22 cellular contexts compared by ENCODE assay signal in genomic region chr6:125981566-125982185, GRCh38. TPM values are rescaled to one million over a fixed set of nuclear protein-coding genes. Genes with fewer than 3 reads are reported as not detected.
DNase-seq lines count a peak whose midpoint lies in the region; ATAC-seq, FAIRE-seq and TF ChIP-seq lines count a peak whose summit lies in the region.
"Had no signal": no experiment of that assay in that cellular context is flagged by ENCODE, and none has a peak within 500 bp of the region (broad histone marks: within the 10 kb centered on the region; RNA-seq: fewer than 3 reads in every experiment).

No MANE protein-coding gene starts in this region.

- FAIRE-seq in HepG2 (lab: Jason Lieb, UNC) (no peak), pancreas (lab: Jason Lieb, UNC) (no peak)
- FAIRE-seq: A204.1, G401.6, GM12892, H1 had no signal

- DNase-seq in HepG2 (ENCODE audit: low spot score) (no peak), MV-4-11 (lab: John Stamatoyannopoulos, UW) (peak; percentile 16), foreskin fibroblast (peak; percentile 4 to 20), smooth muscle cell (lab: John Stamatoyannopoulos, UW; ENCODE audit: unreplicated experiment) (no peak), pancreas (no peak)
- DNase-seq in stimulated activated CD8-positive, alpha-beta memory T cell treated with anti-CD3 and anti-CD28 coated beads, Interleukin-4, amount 100 ng/mL, for 48 hours: no peak
- DNase-seq: Caco-2; CD4-positive, CD25-positive, alpha-beta regulatory T cell; CD8-positive, alpha-beta T cell; DMS153; DND-41; H9 had no signal

- intact Hi-C loops in HepG2 (cut with micrococcal nuclease; ENCODE audit: unreplicated experiment) (no loop called here), pancreas (cut with DNase I) (no loop called here)

- no peak overlapping the region for H2AFZ ChIP-seq in HepG2 (ENCODE audit: low read length)
- H2AFZ ChIP-seq in smooth muscle cell (ENCODE audit: low read depth): no peak overlapping the region

- BruUV-seq in HepG2 (replicated peaks; lab: Mats Ljungman, UMichigan): no TSS peak

- peaks cover 6 to 28% (median 20%) of the 10 kb centered on the region in 4 donors for H3K4me1 ChIP-seq in liver (ENCODE audit: control insufficient read depth in 4 of 4, insufficient read depth in 4 of 4, low read length in 3 of 4)
- peaks cover 17% of the 10 kb centered on the region for H3K4me1 ChIP-seq in HepG2 (ENCODE audit: insufficient read depth, low read length)
- peaks cover 22% of the 10 kb centered on the region for H3K4me1 ChIP-seq in smooth muscle cell (ENCODE audit: low read depth)
- peaks cover 0 to 6% (median 6%) of the 10 kb centered on the region in 3 donors for H3K4me1 ChIP-seq in pancreas

- peaks cover 10% of the 10 kb centered on the region for H3K79me2 ChIP-seq in HepG2 (ENCODE audit: insufficient read depth, low read length)
- H3K79me2 ChIP-seq in smooth muscle cell (ENCODE audit: low read depth): peaks cover 8% of the 10 kb centered on the region

- TF ChIP-seq RAD21 in liver (IDR thresholded peaks at IDR 0.05) (peak in 1 of 2 donors; percentile 10), HepG2 (CRISPR knock-in tag; IDR thresholded peaks at IDR 0.05) (no peak)

- peak overlapping the region in 1 of 2 donors; percentile 1 for H3K27ac ChIP-seq in liver (ENCODE audit: low read depth in 1 of 2, low read length in 2 of 2)
- H3K27ac ChIP-seq in HepG2 (ENCODE audit: extremely low read length, insufficient read depth, low read length): no peak overlapping the region
- peak overlapping the region; percentile 8 for H3K27ac ChIP-seq in smooth muscle cell (ENCODE audit: low read depth)
- H3K27ac ChIP-seq in pancreas: no peak overlapping the region
- H3K27ac ChIP-seq: 22Rv1, BLaER1, C4-2B had no signal

- TF ChIP-seq POLR2A in HepG2 (IDR thresholded peaks at IDR 0.05; ENCODE audit: insufficient read depth in 1 of 2, low read depth in 2 of 2, low read length in 2 of 2): no peak

- POLR2A ChIA-PET in HepG2 (lab: Yijun Ruan, JAX): no interaction called here

- no peak for ATAC-seq in HepG2
- no peak for ATAC-seq in HG03159 (IDR thresholded peaks at IDR 0.05; ENCODE audit: unreplicated experiment)
- no peak for ATAC-seq in pancreas
- ATAC-seq: CD8-positive, alpha-beta T cell; HCT116 had no signal

- 54% methylated on average over 2 of the region's 2 CpGs for WGBS in liver
- WGBS in HepG2 (ENCODE audit: low lambda C conversion rate): 98% methylated on average over 2 of the region's 2 CpGs
- WGBS in smooth muscle cell (ENCODE audit: low lambda C conversion rate): 71% methylated on average over 2 of the region's 2 CpGs
- WGBS in pancreas, 2 donors: 85 to 86% methylated on average over 2 of the region's 2 CpGs

- TF ChIP-seq CTCF in liver (IDR thresholded peaks at IDR 0.05; ENCODE audit: low read depth, low read length, missing input control) (no peak), HepG2 (CRISPR knock-in tag; IDR thresholded peaks at IDR 0.05) (no peak), foreskin fibroblast (IDR thresholded peaks at IDR 0.05; ENCODE audit: low read depth, low read length) (no peak), smooth muscle cell (IDR thresholded peaks at IDR 0.05; ENCODE audit: borderline replicate concordance, insufficient read depth, poor library complexity, severe bottlenecking) (no peak), pancreas (IDR thresholded peaks at IDR 0.05) (no peak)

- H3K4me3 ChIP-seq in liver (ENCODE audit: low read depth in 1 of 3, low read length in 3 of 3): no peak overlapping the region
- no peak overlapping the region for H3K4me3 ChIP-seq in HepG2 (replicated peaks in 1 of 3; ENCODE audit: insufficient read depth in 1 of 3, low read depth in 2 of 3, low read length in 3 of 3)
- no peak overlapping the region for H3K4me3 ChIP-seq in foreskin fibroblast (ENCODE audit: low read depth in 1 of 2, low read length in 2 of 2)
- no peak overlapping the region for H3K4me3 ChIP-seq in smooth muscle cell
- H3K4me3 ChIP-seq in pancreas: no peak overlapping the region
- H3K4me3 ChIP-seq: BLaER1 had no signal

- H4K20me1 ChIP-seq in HepG2 (ENCODE audit: insufficient read depth, low read length) (no peaks in the 10 kb centered on the region), smooth muscle cell (ENCODE audit: low read depth) (no peaks in the 10 kb centered on the region)
- H4K20me1 ChIP-seq: BLaER1 had no signal

- CTCF ChIA-PET in HepG2 (lab: Yijun Ruan, JAX; ENCODE audit: low intra/inter-chr PET ratio, low total read pairs): no interaction called here

- no peak overlapping the region for H3K4me2 ChIP-seq in HepG2 (ENCODE audit: low read depth, low read length)
- H3K4me2 ChIP-seq in smooth muscle cell: no peak overlapping the region
- H3K4me2 ChIP-seq: BLaER1 had no signal

- H3K36me3 ChIP-seq in liver (ENCODE audit: control insufficient read depth in 4 of 4, insufficient read depth in 3 of 4, low read depth in 1 of 4, low read length in 3 of 4) (peaks cover 0 to 3% (median 0%) of the 10 kb centered on the region in 4 donors), HepG2 (replicated peaks in 1 of 2; ENCODE audit: control insufficient read depth in 1 of 2, insufficient read depth in 2 of 2, low read length in 2 of 2) (no peaks in the 10 kb centered on the region; a peak in 2 of 5 replicates), smooth muscle cell (ENCODE audit: low read depth) (no peaks in the 10 kb centered on the region), pancreas (no peaks in the 10 kb centered on the region)

- in situ Hi-C loops in HepG2 (cut with HindIII; ENCODE audit: extremely low pct_ligation_motif_present, low pct_unique_long_range_greater_than_20kb): no loop called here

- no peak for TF ChIP-seq EP300 in HepG2 (IDR thresholded peaks at IDR 0.05; ENCODE audit: low read depth in 2 of 2, low read length in 2 of 2)
- no peak for TF ChIP-seq EP300 in HepG2 (CRISPR knock-in tag; IDR thresholded peaks at IDR 0.05; ENCODE audit: borderline replicate concordance)

- peaks cover 14% of the 10 kb centered on the region for H3F3A ChIP-seq in smooth muscle cell (ENCODE audit: low read depth)

- H3K27me3 ChIP-seq in liver (ENCODE audit: control insufficient read depth in 4 of 4, insufficient read depth in 4 of 4, low read length in 3 of 4) (no peaks in the 10 kb centered on the region), HepG2 (ENCODE audit: control insufficient read depth in 1 of 2, insufficient read depth in 2 of 2, low read length in 2 of 2) (no peaks in the 10 kb centered on the region; a peak in 1 of 5 replicates), smooth muscle cell (ENCODE audit: low read depth) (no peaks in the 10 kb centered on the region), pancreas (no peaks in the 10 kb centered on the region)
- H3K27me3 ChIP-seq: BLaER1 had no signal

- H3K9me3 ChIP-seq in liver (ENCODE audit: control insufficient read depth in 4 of 4, low read length in 3 of 4): no peaks in the 10 kb centered on the region
- no peaks in the 10 kb centered on the region for H3K9me3 ChIP-seq in HepG2 (ENCODE audit: low read length)
- no peaks in the 10 kb centered on the region for H3K9me3 ChIP-seq in smooth muscle cell (replicated peaks; ENCODE audit: low read depth)
- no peaks in the 10 kb centered on the region for H3K9me3 ChIP-seq in pancreas
- H3K9me3 ChIP-seq: BLaER1, Caco-2 had no signal

- H3K9ac ChIP-seq in liver (ENCODE audit: low read depth in 1 of 2, low read length in 2 of 2) (no peak overlapping the region), HepG2 (ENCODE audit: insufficient read depth, low read depth, low read length) (no peak overlapping the region), smooth muscle cell (ENCODE audit: low read depth) (no peak overlapping the region)
- H3K9ac ChIP-seq: BLaER1 had no signal

RNA-seq across cellular contexts. Expression of gene TRMT11, which starts 4.7 kb away (rescaled TPM):
- total RNA-seq in liver: 10 to 100 TPM in 1 of 2 donors, 1 to 10 TPM in 1; 9.9 to 82.3 TPM
- 10 to 100 TPM; 10.3 to 24.1 TPM for polyA plus RNA-seq in liver
- total RNA-seq in HepG2 (2016; rRNA removed; fragmentation: Illumina TruSeq; extraction: Trizol): 66.0 and 81.9 TPM in 2 replicates
- 21.2 and 26.8 TPM in 2 replicates for total RNA-seq in HepG2 (2016; cell fraction: cytosol; rRNA removed; fragmentation: Illumina TruSeq; extraction: Trizol; ENCODE audit: low read depth)
- total RNA-seq in HepG2 (2016; cell fraction: insoluble cytoplasmic fraction; rRNA removed; fragmentation: Illumina TruSeq; extraction: Trizol): 67.4 and 74.9 TPM in 2 replicates
- 20.1 and 28.0 TPM in 2 replicates for total RNA-seq in HepG2 (2016; cell fraction: membrane; rRNA removed; fragmentation: Illumina TruSeq; extraction: Trizol)
- 235 and 261 TPM in 2 replicates for total RNA-seq in HepG2 (2016; cell fraction: nucleus; rRNA removed; fragmentation: Illumina TruSeq; extraction: Trizol)
- 31.9 and 42.2 TPM in 2 replicates for polyA plus RNA-seq in HepG2 (2011; rRNA removed)
- polyA plus RNA-seq in HepG2 (2011; cell fraction: cytosol; rRNA removed): 13.5 and 18.7 TPM in 2 replicates
- 53.6 and 65.0 TPM in 2 replicates for polyA plus RNA-seq in HepG2 (2011; cell fraction: nucleus; rRNA removed)
- 22.7 and 30.6 TPM in 2 replicates for polyA plus RNA-seq in HepG2 (2012)
- 3.1 and 3.6 TPM in 2 replicates for polyA plus RNA-seq in HepG2 (2016; cell fraction: cytosol; fragmentation: Illumina TruSeq; extraction: Trizol; ENCODE audit: low read depth)
- polyA plus RNA-seq in HepG2 (2016; cell fraction: insoluble cytoplasmic fraction; fragmentation: Illumina TruSeq; extraction: Trizol; ENCODE audit: low read depth): 45.8 and 49.9 TPM in 2 replicates
- polyA plus RNA-seq in HepG2 (2016; cell fraction: membrane; fragmentation: Illumina TruSeq; extraction: Trizol; ENCODE audit: low read depth): 6.0 and 6.4 TPM in 2 replicates
- polyA plus RNA-seq in HepG2 (2016; cell fraction: nucleus; fragmentation: Illumina TruSeq; extraction: Trizol; ENCODE audit: insufficient read depth, low read depth): 68.3 and 74.4 TPM in 2 replicates
- polyA minus RNA-seq in HepG2 (2011; rRNA and poly(A)+ RNA removed; ENCODE audit: low replicate concordance): 15.0 and 25.2 TPM in 2 replicates
- 13.2 and 16.8 TPM in 2 replicates for polyA minus RNA-seq in HepG2 (2011; cell fraction: cytosol; rRNA and poly(A)+ RNA removed)
- polyA minus RNA-seq in HepG2 (2011; cell fraction: nucleus; rRNA and poly(A)+ RNA removed): 381 and 440 TPM in 2 replicates
- 21.6 and 26.2 TPM in 2 replicates for total RNA-seq in smooth muscle cell
- 12.8 and 17.4 TPM in 2 replicates for polyA plus RNA-seq in smooth muscle cell
- total RNA-seq in pancreas: 10 to 100 TPM in 4 of 6 donors, 1 to 10 TPM in 2; 7.2 to 11.6 (median 10.7) TPM
- 10 to 100 TPM in 1 of 2 donors, 1 to 10 TPM in 1; 6.1 to 11.4 TPM for polyA plus RNA-seq in pancreas

RNA-seq across cellular contexts. Expression of gene HINT3, which starts 25.1 kb away (rescaled TPM):
- total RNA-seq in liver (10 to 100 TPM; 12.1 to 17.4 TPM), HepG2 (2016; rRNA removed; fragmentation: Illumina TruSeq; extraction: Trizol) (22.8 and 33.0 TPM in 2 replicates), smooth muscle cell (13.1 and 21.2 TPM in 2 replicates), pancreas (10 to 100 TPM in 5 of 6 donors, 1 to 10 TPM in 1; 9.9 to 15.7 (median 11.9) TPM)
- polyA plus RNA-seq in liver (1 to 10 TPM; 5.6 to 9.2 TPM), HepG2 (2011; rRNA removed) (2.8 and 3.1 TPM in 2 replicates), smooth muscle cell (6.8 and 10.0 TPM in 2 replicates), pancreas (1 to 10 TPM; 2.6 to 8.7 TPM)
- 4.3 and 5.0 TPM in 2 replicates for total RNA-seq in HepG2 (2016; cell fraction: cytosol; rRNA removed; fragmentation: Illumina TruSeq; extraction: Trizol; ENCODE audit: low read depth)
- total RNA-seq in HepG2 (2016; cell fraction: insoluble cytoplasmic fraction; rRNA removed; fragmentation: Illumina TruSeq; extraction: Trizol): 22.7 and 34.5 TPM in 2 replicates
- 19.5 and 20.3 TPM in 2 replicates for total RNA-seq in HepG2 (2016; cell fraction: membrane; rRNA removed; fragmentation: Illumina TruSeq; extraction: Trizol)
- 11.8 and 12.4 TPM in 2 replicates for total RNA-seq in HepG2 (2016; cell fraction: nucleus; rRNA removed; fragmentation: Illumina TruSeq; extraction: Trizol)
- polyA plus RNA-seq in HepG2 (2011; cell fraction: cytosol; rRNA removed): 2.5 TPM in 2 replicates
- polyA plus RNA-seq in HepG2 (2011; cell fraction: nucleus; rRNA removed): 1.3 and 1.6 TPM in 2 replicates
- 15.9 and 22.1 TPM in 2 replicates for polyA plus RNA-seq in HepG2 (2012)
- 4.2 and 5.7 TPM in 2 replicates for polyA plus RNA-seq in HepG2 (2016; cell fraction: cytosol; fragmentation: Illumina TruSeq; extraction: Trizol; ENCODE audit: low read depth)
- 32.2 and 38.6 TPM in 2 replicates for polyA plus RNA-seq in HepG2 (2016; cell fraction: insoluble cytoplasmic fraction; fragmentation: Illumina TruSeq; extraction: Trizol; ENCODE audit: low read depth)
- 14.3 and 16.1 TPM in 2 replicates for polyA plus RNA-seq in HepG2 (2016; cell fraction: membrane; fragmentation: Illumina TruSeq; extraction: Trizol; ENCODE audit: low read depth)
- polyA plus RNA-seq in HepG2 (2016; cell fraction: nucleus; fragmentation: Illumina TruSeq; extraction: Trizol; ENCODE audit: insufficient read depth, low read depth): 12.5 and 13.2 TPM in 2 replicates
- polyA minus RNA-seq in HepG2 (2011; rRNA and poly(A)+ RNA removed; ENCODE audit: low replicate concordance): 1.3 and 3.6 TPM in 2 replicates
- 9.3 and 9.5 TPM in 2 replicates for polyA minus RNA-seq in HepG2 (2011; cell fraction: cytosol; rRNA and poly(A)+ RNA removed)
- polyA minus RNA-seq in HepG2 (2011; cell fraction: nucleus; rRNA and poly(A)+ RNA removed): 4.5 and 5.8 TPM in 2 replicates

Comparison
In these comparisons a context has a peak if more than half of its experiments do, and no peak if none do; other contexts are left out.
1. DNase-seq: peak in MV-4-11 (single experiment) and foreskin fibroblast (2 of 2); none in HepG2 (single experiment), smooth muscle cell (single experiment), pancreas (0 of 6) and stimulated activated CD8-positive, alpha-beta memory T cell treated with anti-CD3 and anti-CD28 coated beads, Interleukin-4, amount 100 ng/mL, for 48 hours (single experiment).